ENCODE assay signal across 29 cellular contexts in genomic region chr3:66577804-66578203, GRCh38.
A peak's percentile ranks its signal among the peaks of the same experiment; 100 is the strongest.
DNase-seq lines count a peak whose midpoint lies in the region; ATAC-seq lines count a peak whose summit lies in the region.
"Had no signal": no experiment of that assay in that cellular context is flagged by ENCODE, and none has a peak within 500 bp of the region (broad histone marks: within the 10 kb centered on the region; RNA-seq: fewer than 3 reads in every experiment).

No MANE protein-coding gene starts in this region.

- H3K36me3 ChIP-seq in MG63 = no peaks in the 10 kb centered on the region
- H3K36me3 ChIP-seq: right lobe of liver, spleen, stomach, vagina, WERI-Rb-1 had no signal

- DNase-seq in Ammon's horn (ENCODE audit: low spot score) (peak; percentile 57), NCI-H1048 (lab: John Stamatoyannopoulos, UW) (peak; percentile 21), astrocyte of the hippocampus (ENCODE audit: low read depth, low spot score) (peak; percentile 22), left kidney (ENCODE audit: low read depth, low spot score) (peak; percentile 12), dermis blood vessel endothelial cell (no peak), MG63 (no peak), mucosa of gallbladder (ENCODE audit: low spot score) (no peak)
- DNase-seq: activated CD4-positive, alpha-beta T cell treated with anti-CD3 and anti-CD28 coated beads for 4 hours; activated CD8-positive, alpha-beta T cell treated with anti-CD3 and anti-CD28 coated beads, Interleukin-2, amount 10 ng/mL, durations not matched to agents 7 days and 5 days; activated naive CD4-positive, alpha-beta T cell treated with anti-CD3 and anti-CD28 coated beads for 36 hours; AML-193; body of pancreas; CD4-positive, alpha-beta T cell; HFFc6; NCI-H1436; NCI-H2171; NCI-H69; posterior cingulate gyrus; right lobe of liver; SHP77 treated with DMSO at 0.1 percent for 48 hours; spleen; stomach; WERI-Rb-1 had no signal

- no peak for ATAC-seq in HG02884 (IDR thresholded peaks at IDR 0.05; ENCODE audit: unreplicated experiment)
- ATAC-seq: A549; activated CD8-positive, alpha-beta T cell treated with anti-CD3 and anti-CD28 coated beads, Interleukin-2, amount 10 ng/mL, durations not matched to agents 7 days and 5 days; body of pancreas; GM23338; K562; Panc1; right lobe of liver had no signal

- no peaks in the 10 kb centered on the region for H3K9me3 ChIP-seq in MG63
- H3K9me3 ChIP-seq: A549, body of pancreas, right lobe of liver, stomach, vagina had no signal

- no peaks in the 10 kb centered on the region for H3K27me3 ChIP-seq in MG63
- H3K27me3 ChIP-seq: body of pancreas, right lobe of liver, vagina had no signal

- H3K4me3 ChIP-seq in MG63 = no peak overlapping the region
- H3K4me3 ChIP-seq: A549, body of pancreas, GM23338, K562, right lobe of liver, spleen, stomach, vagina had no signal

Comparison
In these comparisons a context has a peak if more than half of its experiments do, and no peak if none do; other contexts are left out.
1. DNase-seq: peak in Ammon's horn (single experiment), NCI-H1048 (single experiment), astrocyte of the hippocampus (single experiment) and left kidney (single experiment); none in dermis blood vessel endothelial cell (single experiment), MG63 (single experiment) and mucosa of gallbladder (single experiment).